In genomic region chr4:25759101-25759500, GRCh38 we compare ENCODE assay signal across 34 cellular contexts.
"Had no signal": no experiment of that assay in that cellular context is flagged by ENCODE, and none has a peak within 500 bp of the region (broad histone marks: within the 10 kb centered on the region; RNA-seq: fewer than 3 reads in every experiment).

No MANE protein-coding gene starts in this region.

- H3K36me3 ChIP-seq: ascending aorta, cardiac muscle cell had no signal

- H3K9me3 ChIP-seq: ascending aorta had no signal

- H3K4me3 Mint-ChIP-seq: activated B cell treated with CpG ODN at 0.5 μM for 24 hours; activated CD4-positive, alpha-beta memory T cell treated with anti-CD3 and anti-CD28 coated beads for 36 hours; activated CD4-positive, alpha-beta T cell treated with anti-CD3 and anti-CD28 coated beads, Interleukin-2, amount 10 ng/mL, durations not matched to agents 24 days and 14 days; activated CD8-positive, alpha-beta T cell treated with anti-CD3 and anti-CD28 coated beads for 36 hours; activated naive CD4-positive, alpha-beta T cell treated with anti-CD3 and anti-CD28 coated beads for 36 hours; activated naive CD8-positive, alpha-beta T cell treated with anti-CD3 and anti-CD28 coated beads, Interleukin-2, amount 10 ng/mL, durations not matched to agents 7 days and 5 days; activated naive CD8-positive, alpha-beta T cell treated with anti-CD3 and anti-CD28 coated beads, Interleukin-2, amount 50 U/mL, for 24 hours; activated T-cell treated with anti-CD3 and anti-CD28 coated beads, Interleukin-2, amount 50 U/mL, for 4 hours; activated T-cell treated with anti-CD3 and anti-CD28 coated beads, Interleukin-2, amount 50 U/mL, for 72 hours; activated T-helper 1 cell treated with anti-CD3 and anti-CD28 coated beads, Interleukin-12 subunit alpha, Interleukin-12 subunit beta, Interleukin-2, Interleukin-4 antibody, amounts not matched to agents 30 ng/mL and 10 ng/mL and 1 ng/mL, durations not matched to agents 14 hours and 24 hours and 36 hours; activated T-helper 17 cell treated with anti-CD3 and anti-CD28 coated beads, Interleukin-2, amount 50 U/mL, for 72 hours; brain; T-helper 1 cell treated with Interleukin-12 subunit alpha and Interleukin-12 subunit beta and Interleukin-4 antibody, amounts not matched to agents 30 μg/mL and 1 μg/mL, for 36 hours; T-helper 2 cell treated with Interferon-gamma antibody and Interleukin-4, amounts not matched to agents 5 μg/mL and 100 μg/mL, for 36 hours had no signal

- H3K4me1 ChIP-seq: ascending aorta had no signal

- H3K4me3 ChIP-seq: ascending aorta, cardiac muscle cell had no signal

- H3K27ac Mint-ChIP-seq: activated B cell treated with CpG ODN at 0.5 μM for 24 hours; activated CD4-positive, alpha-beta memory T cell treated with anti-CD3 and anti-CD28 coated beads for 36 hours; activated CD4-positive, alpha-beta T cell treated with anti-CD3 and anti-CD28 coated beads, Interleukin-2, amount 10 ng/mL, durations not matched to agents 24 days and 14 days; activated CD8-positive, alpha-beta T cell treated with anti-CD3 and anti-CD28 coated beads for 36 hours; activated naive CD4-positive, alpha-beta T cell treated with anti-CD3 and anti-CD28 coated beads for 36 hours; activated naive CD4-positive, alpha-beta T cell treated with anti-CD3 and anti-CD28 coated beads, Interleukin-2, amount 50 U/mL, for 72 hours; activated naive CD8-positive, alpha-beta T cell treated with anti-CD3 and anti-CD28 coated beads, Interleukin-2, amount 10 ng/mL, durations not matched to agents 7 days and 5 days; activated naive CD8-positive, alpha-beta T cell treated with anti-CD3 and anti-CD28 coated beads, Interleukin-2, amount 50 U/mL, for 24 hours; activated T-cell treated with anti-CD3 and anti-CD28 coated beads, Interleukin-2, amount 50 U/mL, for 72 hours; activated T-helper 1 cell treated with anti-CD3 and anti-CD28 coated beads, Interleukin-12 subunit alpha, Interleukin-12 subunit beta, Interleukin-2, Interleukin-4 antibody, amounts not matched to agents 30 ng/mL and 10 ng/mL and 1 ng/mL, durations not matched to agents 14 hours and 24 hours and 36 hours; activated T-helper 17 cell treated with anti-CD3 and anti-CD28 coated beads, Interleukin-2, amount 50 U/mL, for 72 hours; T-helper 1 cell treated with Interleukin-12 subunit alpha and Interleukin-12 subunit beta and Interleukin-4 antibody, amounts not matched to agents 30 μg/mL and 1 μg/mL, for 36 hours; T-helper 2 cell treated with Interferon-gamma antibody and Interleukin-4, amounts not matched to agents 5 μg/mL and 100 μg/mL, for 36 hours had no signal

- H3K27me3 ChIP-seq: ascending aorta, cardiac muscle cell had no signal

- H3K9me3 Mint-ChIP-seq: activated B cell treated with CpG ODN at 0.5 μM for 24 hours; activated CD4-positive, alpha-beta memory T cell treated with anti-CD3 and anti-CD28 coated beads for 36 hours; activated CD8-positive, alpha-beta T cell treated with anti-CD3 and anti-CD28 coated beads for 36 hours; activated naive CD4-positive, alpha-beta T cell treated with anti-CD3 and anti-CD28 coated beads for 36 hours; activated naive CD4-positive, alpha-beta T cell treated with anti-CD3 and anti-CD28 coated beads, Interleukin-2, amount 50 U/mL, for 72 hours; activated T-helper 17 cell treated with anti-CD3 and anti-CD28 coated beads, Interleukin-2, amount 50 U/mL, for 72 hours; T-helper 2 cell treated with Interferon-gamma antibody and Interleukin-4, amounts not matched to agents 5 μg/mL and 100 μg/mL, for 36 hours had no signal

- H3K27me3 Mint-ChIP-seq: activated B cell treated with CpG ODN at 0.5 μM for 24 hours; activated CD4-positive, alpha-beta memory T cell treated with anti-CD3 and anti-CD28 coated beads for 36 hours; activated CD4-positive, alpha-beta T cell treated with anti-CD3 and anti-CD28 coated beads, Interleukin-2, amount 10 ng/mL, durations not matched to agents 24 days and 14 days; activated CD8-positive, alpha-beta T cell treated with anti-CD3 and anti-CD28 coated beads for 36 hours; activated naive CD8-positive, alpha-beta T cell treated with anti-CD3 and anti-CD28 coated beads, Interleukin-2, amount 10 ng/mL, durations not matched to agents 7 days and 5 days; activated naive CD8-positive, alpha-beta T cell treated with anti-CD3 and anti-CD28 coated beads, Interleukin-2, amount 50 U/mL, for 24 hours; activated T-helper 17 cell treated with anti-CD3 and anti-CD28 coated beads, Interleukin-2, amount 50 U/mL, for 72 hours; brain had no signal

- H3K27ac ChIP-seq: ascending aorta, cardiac muscle cell, VCaP had no signal

- ATAC-seq: activated CD8-positive, alpha-beta T cell treated with anti-CD3 and anti-CD28 coated beads for 36 hours; activated naive CD4-positive, alpha-beta T cell treated with anti-CD3 and anti-CD28 coated beads, Interleukin-2, amount 50 U/mL, for 72 hours; activated naive CD8-positive, alpha-beta T cell treated with anti-CD3 and anti-CD28 coated beads, Interleukin-2, amount 50 U/mL, for 24 hours; activated T-cell treated with anti-CD3 and anti-CD28 coated beads, Interleukin-2, amount 50 U/mL, for 4 hours; activated T-cell treated with anti-CD3 and anti-CD28 coated beads, Interleukin-2, amount 50 U/mL, for 72 hours; activated T-helper 17 cell treated with anti-CD3 and anti-CD28 coated beads, Interleukin-2, amount 50 U/mL, for 72 hours had no signal

- H3K4me1 Mint-ChIP-seq: activated B cell treated with CpG ODN at 0.5 μM for 24 hours; activated CD4-positive, alpha-beta T cell treated with anti-CD3 and anti-CD28 coated beads, Interleukin-2, amount 10 ng/mL, durations not matched to agents 24 days and 14 days; activated naive CD8-positive, alpha-beta T cell treated with anti-CD3 and anti-CD28 coated beads, Interleukin-2, amount 10 ng/mL, durations not matched to agents 7 days and 5 days; activated naive CD8-positive, alpha-beta T cell treated with anti-CD3 and anti-CD28 coated beads, Interleukin-2, amount 50 U/mL, for 24 hours; activated T-helper 17 cell treated with anti-CD3 and anti-CD28 coated beads, Interleukin-2, amount 50 U/mL, for 72 hours had no signal

- DNase-seq: activated B cell treated with CpG ODN at 0.5 μM for 24 hours; activated CD4-positive, alpha-beta memory T cell treated with anti-CD3 and anti-CD28 coated beads for 36 hours; activated CD4-positive, alpha-beta T cell treated with anti-CD3 and anti-CD28 coated beads for 4 hours; activated CD4-positive, alpha-beta T cell treated with anti-CD3 and anti-CD28 coated beads, Interleukin-2, amount 10 ng/mL, durations not matched to agents 24 days and 14 days; activated CD4-positive, alpha-beta T cell treated with anti-CD3 and anti-CD28 coated beads, Interleukin-2, amount 50 U/mL, for 1 hour; activated CD4-positive, alpha-beta T cell treated with anti-CD3 and anti-CD28 coated beads, Interleukin-2, amount 50 U/mL, for 4 hours; activated CD4-positive, CD25-positive, alpha-beta regulatory T cell treated with anti-CD3 and anti-CD28 coated beads, Interleukin-2, amount 50 U/mL, for 72 hours; activated CD8-positive, alpha-beta memory T cell treated with anti-CD3 and anti-CD28 coated beads, Interleukin-2, amount 50 U/mL, for 4 hours; activated CD8-positive, alpha-beta T cell treated with anti-CD3 and anti-CD28 coated beads for 36 hours; activated effector memory CD4-positive, alpha-beta T cell treated with anti-CD3 and anti-CD28 coated beads, Interleukin-2, amount 50 U/mL, for 16 hours; activated gamma-delta T cell treated with Interleukin-2 at 50 U/mL for 16 hours; activated naive CD4-positive, alpha-beta T cell; activated naive CD4-positive, alpha-beta T cell treated with anti-CD3 and anti-CD28 coated beads for 36 hours; activated naive CD4-positive, alpha-beta T cell treated with anti-CD3 and anti-CD28 coated beads, Interleukin-2, amount 50 U/mL, for 16 hours; activated naive CD8-positive, alpha-beta T cell treated with anti-CD3 and anti-CD28 coated beads, Interleukin-2, amount 10 ng/mL, durations not matched to agents 7 days and 5 days; activated naive CD8-positive, alpha-beta T cell treated with anti-CD3 and anti-CD28 coated beads, Interleukin-2, amount 50 U/mL, for 24 hours; activated T-cell treated with anti-CD3 and anti-CD28 coated beads for 4 hours; activated T-cell treated with anti-CD3 and anti-CD28 coated beads, Interleukin-2, amount 50 U/mL, for 1 hour; activated T-cell treated with anti-CD3 and anti-CD28 coated beads, Interleukin-2, amount 50 U/mL, for 4 hours; activated T-cell treated with anti-CD3 and anti-CD28 coated beads, Interleukin-2, amount 50 U/mL, for 72 hours; central memory CD4-positive, alpha-beta T cell; cerebellar nuclear complex; T-helper 1 cell; T-helper 2 cell; T-helper 9 cell had no signal
